ENCODE assay signal across 18 cellular contexts in the genomic region with DNA sequence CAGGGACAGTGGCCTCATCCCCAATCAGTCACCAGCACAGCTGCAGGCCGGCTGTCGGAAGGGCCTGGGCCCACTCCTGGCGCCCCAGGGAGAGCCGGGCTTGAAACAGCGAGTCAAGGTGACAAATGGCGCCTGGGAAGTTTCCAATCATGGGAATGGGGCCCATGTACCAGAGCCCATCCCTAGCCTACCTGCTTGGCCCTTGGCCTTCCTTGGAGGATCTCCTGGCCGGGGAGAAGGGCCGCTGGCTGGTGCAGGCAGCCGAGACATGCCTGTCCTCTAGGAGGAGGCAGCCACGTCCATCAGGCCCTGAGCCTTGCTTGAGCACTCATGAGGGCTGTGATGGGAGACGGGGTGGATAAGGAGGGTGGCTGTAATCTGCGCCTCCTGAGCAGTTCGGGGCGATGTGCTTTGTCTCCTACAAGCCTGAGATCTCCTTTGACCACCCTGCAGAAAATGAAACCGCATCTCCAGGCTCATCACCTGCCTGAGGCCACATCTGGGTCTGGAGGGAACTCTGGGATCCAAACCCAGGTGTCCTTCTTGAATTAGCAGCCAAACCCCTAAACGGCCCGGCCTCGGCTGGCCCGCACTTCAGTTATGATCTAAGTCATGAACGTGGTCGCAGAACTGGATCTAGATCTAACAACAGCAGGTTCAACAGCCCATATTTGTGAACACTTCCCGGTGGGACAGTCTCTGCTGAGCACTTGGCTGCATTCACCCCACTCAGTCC.
"Had no signal": no experiment of that assay in that cellular context is flagged by ENCODE, and none has a peak within 500 bp of the region (broad histone marks: within the 10 kb centered on the region; RNA-seq: fewer than 3 reads in every experiment).

No MANE protein-coding gene starts in this region.

- H3K4me3 Mint-ChIP-seq: activated naive CD8-positive, alpha-beta T cell treated with anti-CD3 and anti-CD28 coated beads, Interleukin-2, amount 50 U/mL, for 24 hours; activated T-cell treated with anti-CD3 and anti-CD28 coated beads, Interleukin-2, amount 50 U/mL, for 72 hours; dendritic cell treated with granulocyte-macrophage colony-stimulating factor and Interleukin-4, amounts not matched to agents 40 ng/mL and 50 ng/mL, for 4 days; memory B cell; naive B cell; neural progenitor cell; stimulated activated naive CD8-positive, alpha-beta T cell treated with anti-CD3 and anti-CD28 coated beads, Interleukin-15, Interleukin-2, amounts not matched to agents 100 ng/mL and 50 ng/mL, for 24 hours; T-helper 1 cell treated with Interleukin-12 subunit alpha and Interleukin-12 subunit beta and Interleukin-4 antibody, amounts not matched to agents 30 μg/mL and 1 μg/mL, for 36 hours; WTC11 had no signal

- DNase-seq: activated gamma-delta T cell; activated naive CD4-positive, alpha-beta T cell treated with anti-CD3 and anti-CD28 coated beads, Interleukin-2, amount 50 U/mL, for 16 hours; activated naive CD8-positive, alpha-beta T cell treated with anti-CD3 and anti-CD28 coated beads, Interleukin-2, amount 50 U/mL, for 24 hours; activated T-cell treated with anti-CD3 and anti-CD28 coated beads, Interleukin-2, amount 50 U/mL, for 72 hours; effector CD8-positive, alpha-beta T cell; hippocampal formation; naive B cell; stimulated activated CD4-positive, alpha-beta T cell treated with anti-CD3 and anti-CD28 coated beads, Interleukin-1b, Interleukin-23, amount 100 ng/mL, for 48 hours; T1000; thyroid gland had no signal

- H3K4me1 ChIP-seq: neural progenitor cell, prostate gland, thyroid gland had no signal

- H3K4me1 Mint-ChIP-seq: activated naive CD8-positive, alpha-beta T cell treated with anti-CD3 and anti-CD28 coated beads, Interleukin-2, amount 50 U/mL, for 24 hours; memory B cell; WTC11 had no signal

- H3K4me3 ChIP-seq: neural progenitor cell, prostate gland, skin epidermis, thyroid gland had no signal

- H3K27me3 Mint-ChIP-seq: activated naive CD8-positive, alpha-beta T cell treated with anti-CD3 and anti-CD28 coated beads, Interleukin-2, amount 50 U/mL, for 24 hours; dendritic cell treated with granulocyte-macrophage colony-stimulating factor and Interleukin-4, amounts not matched to agents 40 ng/mL and 50 ng/mL, for 4 days; stimulated activated naive CD8-positive, alpha-beta T cell treated with anti-CD3 and anti-CD28 coated beads, Interleukin-15, Interleukin-2, amounts not matched to agents 100 ng/mL and 50 ng/mL, for 24 hours had no signal

- H3K9me3 Mint-ChIP-seq: activated naive CD8-positive, alpha-beta T cell treated with anti-CD3 and anti-CD28 coated beads, Interleukin-2, amount 50 U/mL, for 24 hours; activated T-cell treated with anti-CD3 and anti-CD28 coated beads, Interleukin-2, amount 50 U/mL, for 72 hours; dendritic cell treated with granulocyte-macrophage colony-stimulating factor and Interleukin-4, amounts not matched to agents 40 ng/mL and 50 ng/mL, for 4 days; memory B cell; naive B cell; stimulated activated naive CD8-positive, alpha-beta T cell treated with anti-CD3 and anti-CD28 coated beads, Interleukin-15, Interleukin-2, amounts not matched to agents 100 ng/mL and 50 ng/mL, for 24 hours; T-helper 1 cell treated with Interleukin-12 subunit alpha and Interleukin-12 subunit beta and Interleukin-4 antibody, amounts not matched to agents 30 μg/mL and 1 μg/mL, for 36 hours; WTC11 had no signal

- ATAC-seq: activated naive CD8-positive, alpha-beta T cell treated with anti-CD3 and anti-CD28 coated beads, Interleukin-2, amount 50 U/mL, for 24 hours; activated T-cell treated with anti-CD3 and anti-CD28 coated beads, Interleukin-2, amount 50 U/mL, for 72 hours; WTC11 had no signal

- H3K27ac ChIP-seq: neural progenitor cell, prostate gland, skin epidermis, thyroid gland had no signal

- H3K9me3 ChIP-seq: prostate gland, thyroid gland had no signal

- H3K27me3 ChIP-seq: neural progenitor cell, thyroid gland had no signal

- H3K36me3 Mint-ChIP-seq: memory B cell, naive B cell, neural progenitor cell, WTC11 had no signal

- H3K36me3 ChIP-seq: neural progenitor cell, prostate gland, thyroid gland had no signal

- H3K27ac Mint-ChIP-seq: activated naive CD8-positive, alpha-beta T cell treated with anti-CD3 and anti-CD28 coated beads, Interleukin-2, amount 50 U/mL, for 24 hours; activated T-cell treated with anti-CD3 and anti-CD28 coated beads, Interleukin-2, amount 50 U/mL, for 72 hours; dendritic cell treated with granulocyte-macrophage colony-stimulating factor and Interleukin-4, amounts not matched to agents 40 ng/mL and 50 ng/mL, for 4 days; memory B cell; naive B cell; neural progenitor cell; stimulated activated naive CD8-positive, alpha-beta T cell treated with anti-CD3 and anti-CD28 coated beads, Interleukin-15, Interleukin-2, amounts not matched to agents 100 ng/mL and 50 ng/mL, for 24 hours; T-helper 1 cell treated with Interleukin-12 subunit alpha and Interleukin-12 subunit beta and Interleukin-4 antibody, amounts not matched to agents 30 μg/mL and 1 μg/mL, for 36 hours; WTC11 had no signal
